Comparison of ENCODE assay signal across 1 cellular context in the genomic region with DNA sequence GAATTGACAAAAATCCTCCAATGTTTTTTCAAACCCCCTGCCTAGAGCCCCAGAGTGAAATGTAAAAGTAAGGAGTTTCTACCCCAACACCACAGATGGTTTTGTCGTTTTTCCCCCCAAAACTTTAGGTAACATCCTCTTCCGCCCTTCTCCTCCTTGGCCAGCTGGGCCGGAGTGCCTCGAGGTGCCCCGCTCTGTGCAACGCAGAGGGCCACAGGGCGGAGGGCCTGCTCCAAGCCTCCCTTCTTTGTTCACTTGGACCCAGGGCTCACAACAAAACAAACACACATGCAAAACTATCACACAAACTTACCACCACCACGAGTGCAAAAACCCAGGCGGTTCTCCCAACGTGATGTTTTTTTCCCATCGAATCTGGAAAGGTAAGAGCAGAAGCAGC.
TF ChIP-seq lines count a peak whose summit lies in the region.

No MANE protein-coding gene starts in this region.

TF ChIP-seq in H1, 55 proteins besides CTCF, POLR2A, EP300 and RAD21:
- no peak for TF ChIP-seq RXRA (IDR thresholded peaks at IDR 0.05; ENCODE audit: insufficient read depth, low read depth, low read length)
- TF ChIP-seq, protein P1, sequence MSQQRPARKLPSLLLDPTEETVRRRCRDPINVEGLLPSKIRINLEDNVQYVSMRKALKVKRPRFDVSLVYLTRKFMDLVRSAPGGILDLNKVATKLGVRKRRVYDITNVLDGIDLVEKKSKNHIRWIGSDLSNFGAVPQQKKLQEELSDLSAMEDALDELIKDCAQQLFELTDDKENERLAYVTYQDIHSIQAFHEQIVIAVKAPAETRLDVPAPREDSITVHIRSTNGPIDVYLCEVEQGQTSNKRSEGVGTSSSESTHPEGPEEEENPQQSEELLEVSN (IDR thresholded peaks at IDR 0.05): 0 out of 2 replicates have a peak, but pooled peaks have one; percentile 12
